ENCODE assay signal across 8 cellular contexts in the genomic region with DNA sequence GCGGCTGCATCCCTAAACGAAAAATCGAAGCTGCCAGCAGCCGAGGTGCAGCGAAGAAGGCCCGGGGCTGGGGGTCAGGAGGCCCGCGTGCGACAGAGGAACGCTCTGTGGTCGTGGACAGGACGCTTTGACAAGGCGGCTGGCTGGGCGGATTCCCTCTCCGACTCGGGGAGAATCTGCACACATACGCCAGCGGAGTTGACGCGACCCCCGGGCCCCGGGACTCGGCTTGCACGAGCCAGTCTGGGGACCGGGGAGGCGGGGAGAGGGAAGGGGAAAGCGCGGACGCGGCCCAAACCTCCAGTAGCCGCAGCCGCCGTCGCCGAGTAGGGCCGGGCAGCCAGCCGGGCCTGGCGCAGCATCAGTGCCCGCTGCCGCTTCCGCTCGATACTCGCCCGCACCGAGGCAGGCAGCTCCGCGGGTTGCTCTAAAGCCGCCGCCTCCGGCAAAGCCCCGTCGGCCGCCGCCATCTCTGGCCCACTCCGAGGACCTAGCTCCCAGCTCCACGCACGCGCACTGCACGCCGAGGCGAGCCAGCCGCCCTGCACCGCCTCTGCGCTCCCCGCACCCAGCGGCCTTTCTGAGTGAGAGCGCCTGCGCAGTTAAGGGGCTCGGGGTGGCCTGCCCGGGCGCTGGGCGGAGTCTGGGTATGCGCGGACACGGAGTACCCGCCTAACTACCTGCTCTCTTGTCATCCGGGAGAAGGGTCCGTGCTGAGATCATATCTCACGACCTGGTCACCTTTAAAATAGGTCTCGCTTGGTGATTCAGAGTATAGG. TPM values are rescaled to one million over a fixed set of nuclear protein-coding genes. Genes with fewer than 3 reads are reported as not detected.
A peak's percentile ranks its signal among the peaks of the same experiment; 100 is the strongest.
DNase-seq lines count a peak whose midpoint lies in the region; ATAC-seq and TF ChIP-seq lines count a peak whose summit lies in the region.

A gene (minus strand): TSS at position 518 of the 779 bp plus-strand sequence. CDS start 48 bp downstream, at position 470.

- H3K9me3 Mint-ChIP-seq in activated naive CD4-positive, alpha-beta T cell treated with anti-CD3 and anti-CD28 coated beads, Interleukin-2, amount 50 U/mL, for 24 hours: no peaks in the 10 kb centered on the region

- peak within 1 kb of the TSS; percentile 71 for H3K4me3 ChIP-seq in GM08714 (ENCODE audit: low read length)

- no peak for TF ChIP-seq CTCF in omental fat pad (IDR thresholded peaks at IDR 0.05)

- H3K4me1 Mint-ChIP-seq in activated naive CD4-positive, alpha-beta T cell treated with anti-CD3 and anti-CD28 coated beads, Interleukin-2, amount 50 U/mL, for 24 hours: peaks cover 74% of the 10 kb centered on the region

- H3K4me3 Mint-ChIP-seq in activated naive CD4-positive, alpha-beta T cell treated with anti-CD3 and anti-CD28 coated beads, Interleukin-2, amount 50 U/mL, for 24 hours: peak within 1 kb of the TSS; percentile 89

- H3K36me3 Mint-ChIP-seq in activated naive CD4-positive, alpha-beta T cell treated with anti-CD3 and anti-CD28 coated beads, Interleukin-2, amount 50 U/mL, for 24 hours: peaks cover 4% of the 10 kb centered on the region

- peak within 1 kb of the TSS; percentile 93 for H3K27ac ChIP-seq in temporal lobe (ENCODE audit: low read depth, low read length)

- H3K27ac Mint-ChIP-seq in activated naive CD4-positive, alpha-beta T cell treated with anti-CD3 and anti-CD28 coated beads, Interleukin-2, amount 50 U/mL, for 24 hours: peak within 1 kb of the TSS; percentile 90

- H3K27me3 Mint-ChIP-seq in activated naive CD4-positive, alpha-beta T cell treated with anti-CD3 and anti-CD28 coated beads, Interleukin-2, amount 50 U/mL, for 24 hours: peaks cover 5% of the 10 kb centered on the region

- peak; percentile 91 for DNase-seq in NCI-H1048 (lab: John Stamatoyannopoulos, UW)
- DNase-seq in glomerular visceral epithelial cell (ENCODE audit: extremely low spot score): peak; percentile 97
- DNase-seq in omental fat pad (ENCODE audit: low spot score): peak; percentile 81

- ATAC-seq in HG02571 (IDR thresholded peaks at IDR 0.05; ENCODE audit: unreplicated experiment): peak; percentile 82
- ATAC-seq in SK-N-SH treated with all-trans-retinoic acid at 6 μM for 48 hours: peak; percentile 98
- ATAC-seq in omental fat pad (ENCODE audit: low FRiP score): peak; percentile 99

TF ChIP-seq in SK-N-SH treated with all-trans-retinoic acid at 6 μM for 48 hours, 23 proteins besides CTCF, POLR2A, EP300 and RAD21:
- TF ChIP-seq GLIS3 (CRISPR knock-in tag; IDR thresholded peaks at IDR 0.05): no peak

RNA-seq across cellular contexts. Expression of the gene that starts here (rescaled TPM):
- total RNA-seq in omental fat pad: 10 to 100 TPM in 3 of 4 donors, 1 to 10 TPM in 1; 8.3 to 15.1 (median 12.9) TPM
- total RNA-seq in temporal lobe: 20.9 TPM

Comparison
In these comparisons a context has a peak if more than half of its experiments do, and no peak if none do; other contexts are left out.
1. Peak in every context shown above with its lines: DNase-seq, ATAC-seq, H3K4me3 ChIP-seq and H3K27ac ChIP-seq.